Comparison of ENCODE assay signal across 24 cellular contexts in genomic region chr7:153934629-153935028, GRCh38.
"Had no signal": no experiment of that assay in that cellular context is flagged by ENCODE, and none has a peak within 500 bp of the region (broad histone marks: within the 10 kb centered on the region; RNA-seq: fewer than 3 reads in every experiment).

No MANE protein-coding gene starts in this region.

- H3K4me1 Mint-ChIP-seq: activated B cell treated with CpG ODN at 0.5 μM for 24 hours; activated CD4-positive, alpha-beta memory T cell treated with anti-CD3 and anti-CD28 coated beads, Interleukin-2, amount 10 ng/mL, durations not matched to agents 7 days and 5 days; activated naive CD8-positive, alpha-beta T cell treated with anti-CD3 and anti-CD28 coated beads for 36 hours; activated T-helper 17 cell treated with anti-CD3 and anti-CD28 coated beads, Interleukin-2, amount 50 U/mL, for 72 hours; mesothelial cell of epicardium had no signal

- H3K36me3 ChIP-seq: cardiac muscle cell, colonic mucosa, esophagus squamous epithelium, left lung, right lobe of liver, stomach, vagina had no signal

- H3K9me3 ChIP-seq: colonic mucosa, esophagus squamous epithelium, left lung, right lobe of liver, stomach, vagina had no signal

- H3K4me3 Mint-ChIP-seq: activated B cell treated with CpG ODN at 0.5 μM for 24 hours; activated CD4-positive, alpha-beta memory T cell treated with anti-CD3 and anti-CD28 coated beads, Interleukin-2, amount 10 ng/mL, durations not matched to agents 7 days and 5 days; activated naive CD8-positive, alpha-beta T cell treated with anti-CD3 and anti-CD28 coated beads for 36 hours; activated T-helper 17 cell treated with anti-CD3 and anti-CD28 coated beads, Interleukin-2, amount 50 U/mL, for 72 hours; mesothelial cell of epicardium; natural killer cell treated with Interleukin-12 subunit alpha and Interleukin-12 subunit beta and Interleukin-15 and Interleukin-18, amount 100 ng/mL, for 72 hours had no signal

- H3K4me3 ChIP-seq: cardiac muscle cell, colonic mucosa, esophagus squamous epithelium, hepatocyte, left lung, right lobe of liver, stomach, vagina had no signal

- H3K27ac ChIP-seq: cardiac muscle cell, colonic mucosa, esophagus squamous epithelium, hepatocyte, left lung, parathyroid adenoma, right lobe of liver, stomach, vagina had no signal

- H3K27me3 Mint-ChIP-seq: activated B cell treated with CpG ODN at 0.5 μM for 24 hours; activated CD4-positive, alpha-beta memory T cell treated with anti-CD3 and anti-CD28 coated beads, Interleukin-2, amount 10 ng/mL, durations not matched to agents 7 days and 5 days; activated naive CD8-positive, alpha-beta T cell treated with anti-CD3 and anti-CD28 coated beads for 36 hours; natural killer cell treated with Interleukin-12 subunit alpha and Interleukin-12 subunit beta and Interleukin-15 and Interleukin-18, amount 100 ng/mL, for 72 hours had no signal

- DNase-seq: activated B cell treated with CpG ODN at 0.5 μM for 24 hours; activated CD4-positive, alpha-beta memory T cell treated with anti-CD3 and anti-CD28 coated beads, Interleukin-2, amount 10 ng/mL, durations not matched to agents 7 days and 5 days; activated CD4-positive, alpha-beta T cell treated with anti-CD3 and anti-CD28 coated beads for 48 hours; activated naive CD4-positive, alpha-beta T cell; activated naive CD8-positive, alpha-beta T cell treated with anti-CD3 and anti-CD28 coated beads for 36 hours; activated T-cell treated with anti-CD3 and anti-CD28 coated beads, Interleukin-2, amount 50 U/mL, for 1 hour; amniotic stem cell; colonic mucosa; esophagus squamous epithelium; islet precursor cell; left lung; right lobe of liver; small intestine; stimulated activated CD4-positive, alpha-beta T cell treated with anti-CD3 and anti-CD28 coated beads, Interleukin-4, amount 100 ng/mL, for 1 hour; stomach; T-helper 9 cell; trophoblast cell had no signal

- H3K27ac Mint-ChIP-seq: activated B cell treated with CpG ODN at 0.5 μM for 24 hours; activated CD4-positive, alpha-beta memory T cell treated with anti-CD3 and anti-CD28 coated beads, Interleukin-2, amount 10 ng/mL, durations not matched to agents 7 days and 5 days; activated naive CD8-positive, alpha-beta T cell treated with anti-CD3 and anti-CD28 coated beads for 36 hours; activated T-helper 17 cell treated with anti-CD3 and anti-CD28 coated beads, Interleukin-2, amount 50 U/mL, for 72 hours; mesothelial cell of epicardium; natural killer cell treated with Interleukin-12 subunit alpha and Interleukin-12 subunit beta and Interleukin-15 and Interleukin-18, amount 100 ng/mL, for 72 hours had no signal

- H3K36me3 Mint-ChIP-seq: activated naive CD8-positive, alpha-beta T cell treated with anti-CD3 and anti-CD28 coated beads for 36 hours; mesothelial cell of epicardium; natural killer cell treated with Interleukin-12 subunit alpha and Interleukin-12 subunit beta and Interleukin-15 and Interleukin-18, amount 100 ng/mL, for 72 hours had no signal

- ATAC-seq: activated T-helper 17 cell treated with anti-CD3 and anti-CD28 coated beads, Interleukin-2, amount 50 U/mL, for 72 hours; left lung; natural killer cell treated with Interleukin-12 subunit alpha and Interleukin-12 subunit beta and Interleukin-15 and Interleukin-18, amount 100 ng/mL, for 72 hours had no signal

- H3K27me3 ChIP-seq: cardiac muscle cell, colonic mucosa, esophagus squamous epithelium, hepatocyte, left lung, right lobe of liver, stomach, vagina had no signal

- H3K4me1 ChIP-seq: colonic mucosa, esophagus squamous epithelium, left lung, parathyroid adenoma, right lobe of liver, vagina had no signal
